20 cellular contexts compared by ENCODE assay signal in the genomic region with DNA sequence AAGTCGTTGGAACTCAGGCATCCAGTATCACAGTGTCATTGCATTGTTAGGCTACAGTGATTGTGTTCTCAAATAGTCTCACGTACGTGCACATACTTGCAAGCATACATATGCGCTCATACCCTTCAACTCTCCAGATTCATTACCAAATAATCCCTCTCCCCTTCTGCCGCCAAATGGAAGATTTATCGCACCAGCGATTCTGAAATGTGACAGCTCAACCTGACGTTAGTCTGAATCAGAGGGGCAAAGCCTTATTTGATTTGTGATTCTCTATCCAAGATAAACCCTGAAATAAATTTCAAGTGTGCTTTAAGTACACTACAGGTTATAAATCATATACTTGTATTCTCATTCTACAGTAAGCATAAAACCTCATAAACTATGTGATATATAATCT.
DNase-seq lines count a peak whose midpoint lies in the region; ATAC-seq and TF ChIP-seq lines count a peak whose summit lies in the region.
"Had no signal": no experiment of that assay in that cellular context is flagged by ENCODE, and none has a peak within 500 bp of the region (broad histone marks: within the 10 kb centered on the region; RNA-seq: fewer than 3 reads in every experiment).

No MANE protein-coding gene starts in this region.

- ATAC-seq in HG03025 (IDR thresholded peaks at IDR 0.05; ENCODE audit: low FRiP score, unreplicated experiment), result no peak

- TF ChIP-seq CTCF in type B pancreatic cell (conservative IDR thresholded peaks at IDR 0.05), result no peak

- no peak overlapping the region for H3K4me3 Mint-ChIP-seq in activated naive CD4-positive, alpha-beta T cell treated with anti-CD3 and anti-CD28 coated beads, Interleukin-2, amount 50 U/mL, for 24 hours
- H3K4me3 Mint-ChIP-seq in type B pancreatic cell, result no peak overlapping the region
- H3K4me3 Mint-ChIP-seq: activated CD4-positive, alpha-beta memory T cell treated with anti-CD3 and anti-CD28 coated beads, Interleukin-2, amount 10 ng/mL, durations not matched to agents 7 days and 5 days; endodermal cell had no signal

- no peaks in the 10 kb centered on the region for H3K36me3 Mint-ChIP-seq in activated naive CD4-positive, alpha-beta T cell treated with anti-CD3 and anti-CD28 coated beads, Interleukin-2, amount 50 U/mL, for 24 hours
- H3K36me3 Mint-ChIP-seq in type B pancreatic cell, result no peaks in the 10 kb centered on the region

- no peak for DNase-seq in activated naive CD4-positive, alpha-beta T cell treated with Interleukin-2 at 50 U/mL for 16 hours
- peak; percentile 39 for DNase-seq in SHP77 treated with DMSO at 0.1 percent for 48 hours (lab: John Stamatoyannopoulos, UW)
- DNase-seq in glomerular visceral epithelial cell (ENCODE audit: extremely low spot score), result peak; percentile 46
- DNase-seq in type B pancreatic cell (ENCODE audit: extremely low spot score, unreplicated experiment), result no peak
- no peak for DNase-seq in iPS-NIHi11 (ENCODE audit: low spot score)
- DNase-seq in substantia nigra (lab: John Stamatoyannopoulos, UW), result no peak
- DNase-seq: activated CD4-positive, alpha-beta memory T cell treated with anti-CD3 and anti-CD28 coated beads, Interleukin-2, amount 10 ng/mL, durations not matched to agents 7 days and 5 days; activated CD4-positive, CD25-positive, alpha-beta regulatory T cell; activated effector memory CD4-positive, alpha-beta T cell treated with Interleukin-2 at 50 U/mL for 16 hours; cortex of kidney; endodermal cell; left ventricle myocardium inferior; NCI-H226; SK-N-SH; T-helper 2 cell had no signal

- H3K9me3 Mint-ChIP-seq in activated naive CD4-positive, alpha-beta T cell treated with anti-CD3 and anti-CD28 coated beads, Interleukin-2, amount 50 U/mL, for 24 hours, result no peaks in the 10 kb centered on the region
- no peaks in the 10 kb centered on the region for H3K9me3 Mint-ChIP-seq in type B pancreatic cell
- H3K9me3 Mint-ChIP-seq: activated CD4-positive, alpha-beta memory T cell treated with anti-CD3 and anti-CD28 coated beads, Interleukin-2, amount 10 ng/mL, durations not matched to agents 7 days and 5 days; endodermal cell had no signal

- H3K27me3 Mint-ChIP-seq in activated naive CD4-positive, alpha-beta T cell treated with anti-CD3 and anti-CD28 coated beads, Interleukin-2, amount 50 U/mL, for 24 hours, result peaks cover 6% of the 10 kb centered on the region
- no peaks in the 10 kb centered on the region for H3K27me3 Mint-ChIP-seq in type B pancreatic cell

- H3K27ac Mint-ChIP-seq in activated naive CD4-positive, alpha-beta T cell treated with anti-CD3 and anti-CD28 coated beads, Interleukin-2, amount 50 U/mL, for 24 hours, result peak overlapping the region; percentile 10
- H3K27ac Mint-ChIP-seq in type B pancreatic cell, result peak overlapping the region; percentile 46
- H3K27ac Mint-ChIP-seq: activated CD4-positive, alpha-beta memory T cell treated with anti-CD3 and anti-CD28 coated beads, Interleukin-2, amount 10 ng/mL, durations not matched to agents 7 days and 5 days; endodermal cell had no signal

- H3K27ac ChIP-seq in substantia nigra (ENCODE audit: low read depth, low read length, poor library complexity, severe bottlenecking), result no peak overlapping the region
- H3K27ac ChIP-seq: C4-2B, HL-60, left ventricle myocardium inferior, vagina had no signal

- H3K4me1 Mint-ChIP-seq in activated naive CD4-positive, alpha-beta T cell treated with anti-CD3 and anti-CD28 coated beads, Interleukin-2, amount 50 U/mL, for 24 hours, result no peaks in the 10 kb centered on the region
- peaks cover 30% of the 10 kb centered on the region for H3K4me1 Mint-ChIP-seq in type B pancreatic cell (ENCODE audit: unreplicated experiment)
- H3K4me1 Mint-ChIP-seq: activated CD4-positive, alpha-beta memory T cell treated with anti-CD3 and anti-CD28 coated beads, Interleukin-2, amount 10 ng/mL, durations not matched to agents 7 days and 5 days had no signal

Comparison
In these comparisons a context has a peak if more than half of its experiments do, and no peak if none do; other contexts are left out.
1. DNase-seq: peak in SHP77 treated with DMSO at 0.1 percent for 48 hours (single experiment) and glomerular visceral epithelial cell (single experiment); none in activated naive CD4-positive, alpha-beta T cell treated with Interleukin-2 at 50 U/mL for 16 hours (single experiment), type B pancreatic cell (single experiment), iPS-NIHi11 (single experiment) and substantia nigra (0 of 49).